Comparison of ENCODE assay signal across 8 cellular contexts in genomic region chr1:9128520-9129371, GRCh38. TPM values are rescaled to one million over a fixed set of nuclear protein-coding genes. Genes with fewer than 3 reads are reported as not detected.
A peak's percentile ranks its signal among the peaks of the same experiment; 100 is the strongest.
DNase-seq lines count a peak whose midpoint lies in the region; ATAC-seq and TF ChIP-seq lines count a peak whose summit lies in the region.

Gene GPR157, minus strand, starts transcription at chr1:9129102. Its CDS starts 75 bp downstream, at chr1:9129027.

- H3K9me3 Mint-ChIP-seq in activated CD4-positive, alpha-beta memory T cell treated with anti-CD3 and anti-CD28 coated beads for 36 hours, result no peaks in the 10 kb centered on the region

- H3K4me3 Mint-ChIP-seq in activated CD4-positive, alpha-beta memory T cell treated with anti-CD3 and anti-CD28 coated beads for 36 hours, result peak within 1 kb of the TSS; percentile 86

- H3K27me3 ChIP-seq in duodenal mucosa (ENCODE audit: control insufficient read depth in 1 of 2, insufficient read depth in 2 of 2, low read length in 2 of 2), result no peaks in the 10 kb centered on the region

- H3K9ac ChIP-seq in duodenal mucosa (ENCODE audit: low read depth in 1 of 2, low read length in 2 of 2), result peak within 1 kb of the TSS; percentile 79 to 82

- in situ Hi-C loops in GM13976 (cut with MboI; ENCODE audit: low sequenced_read_pairs, unreplicated experiment), result no loop called here

- CTCF ChIA-PET in activated CD4-positive, alpha-beta memory T cell treated with anti-CD3 and anti-CD28 coated beads for 36 hours (lab: Charles Lee), result interaction anchor here (1.4 to 2.1 kb wide), 4 partner anchors 11 to 67 kb away, joined by 3 to 11 read pairs (median 6); no protein-coding TSS in a partner anchor

- H3K27ac ChIP-seq in duodenal mucosa (ENCODE audit: low read depth, low read length), result peak within 1 kb of the TSS; percentile 81

- DNase-seq in GM13976 (ENCODE audit: low spot score), result peak; percentile 99
- DNase-seq in NCI-H2196 (lab: John Stamatoyannopoulos, UW; ENCODE audit: unreplicated experiment), result peak; percentile 80
- peak; percentile 86 for DNase-seq in activated CD4-positive, alpha-beta memory T cell treated with anti-CD3 and anti-CD28 coated beads for 36 hours
- DNase-seq in lung microvascular endothelial cell (ENCODE audit: low read depth in 2 of 2), result peak; percentile 73 to 88
- DNase-seq in stimulated activated CD8-positive, alpha-beta memory T cell treated with anti-CD3 and anti-CD28 coated beads, Interleukin-12 subunit alpha, Interleukin-12 subunit beta, amount 100 ng/mL, for 24 hours (ENCODE audit: extremely low read depth), result peak; percentile 61
- no peak for DNase-seq in COR-L47 (lab: John Stamatoyannopoulos, UW)

- H3K27ac Mint-ChIP-seq in activated CD4-positive, alpha-beta memory T cell treated with anti-CD3 and anti-CD28 coated beads for 36 hours, result peak within 1 kb of the TSS; percentile 28

- peak within 1 kb of the TSS; percentile 83 for H3K4me3 ChIP-seq in duodenal mucosa (ENCODE audit: low read depth in 1 of 2, low read length in 2 of 2)

- H3K36me3 Mint-ChIP-seq in activated CD4-positive, alpha-beta memory T cell treated with anti-CD3 and anti-CD28 coated beads for 36 hours, result no peaks in the 10 kb centered on the region

- no peaks in the 10 kb centered on the region for H3K9me3 ChIP-seq in duodenal mucosa (ENCODE audit: control insufficient read depth in 1 of 2, low read length in 2 of 2)

- H3K27me3 Mint-ChIP-seq in activated CD4-positive, alpha-beta memory T cell treated with anti-CD3 and anti-CD28 coated beads for 36 hours, result no peaks in the 10 kb centered on the region

- peak; percentile 15 for TF ChIP-seq CTCF in GM13976 (IDR thresholded peaks at IDR 0.05; ENCODE audit: borderline replicate concordance, control extremely low read depth, extremely low read depth, insufficient read depth, missing control alignments)

- no peaks in the 10 kb centered on the region for H3K36me3 ChIP-seq in duodenal mucosa (ENCODE audit: control insufficient read depth in 1 of 2, insufficient read depth in 2 of 2, low read length in 2 of 2)

- H3K4me1 ChIP-seq in duodenal mucosa (ENCODE audit: control insufficient read depth in 1 of 2, insufficient read depth in 2 of 2, low read length in 2 of 2), result peaks cover 10 to 14% of the 10 kb centered on the region in 2 donors

- POLR2A ChIA-PET in activated CD4-positive, alpha-beta memory T cell treated with anti-CD3 and anti-CD28 coated beads for 36 hours (lab: Charles Lee), result no interaction called here

- intact Hi-C loops in activated CD4-positive, alpha-beta memory T cell treated with anti-CD3 and anti-CD28 coated beads for 36 hours (cut with micrococcal nuclease), result loop anchor here (5.0 to 10.0 kb wide), 3 partner anchors 74 to 786 kb away; partner anchors contain the start of genes CTNNBIP1 and RERE

- H3K4me1 Mint-ChIP-seq in activated CD4-positive, alpha-beta memory T cell treated with anti-CD3 and anti-CD28 coated beads for 36 hours (ENCODE audit: low read depth), result peaks cover 45% of the 10 kb centered on the region

- ATAC-seq in HG02610 (IDR thresholded peaks at IDR 0.05; ENCODE audit: unreplicated experiment), result peak; percentile 62

RNA-seq across cellular contexts. Expression of gene GPR157, which starts in this region (rescaled TPM):
- 1 to 10 TPM; 3.5 to 3.9 TPM for total RNA-seq in activated CD4-positive, alpha-beta memory T cell treated with anti-CD3 and anti-CD28 coated beads for 36 hours
- 2.6 and 5.8 TPM in 2 replicates for total RNA-seq in lung microvascular endothelial cell
